In the genomic region with DNA sequence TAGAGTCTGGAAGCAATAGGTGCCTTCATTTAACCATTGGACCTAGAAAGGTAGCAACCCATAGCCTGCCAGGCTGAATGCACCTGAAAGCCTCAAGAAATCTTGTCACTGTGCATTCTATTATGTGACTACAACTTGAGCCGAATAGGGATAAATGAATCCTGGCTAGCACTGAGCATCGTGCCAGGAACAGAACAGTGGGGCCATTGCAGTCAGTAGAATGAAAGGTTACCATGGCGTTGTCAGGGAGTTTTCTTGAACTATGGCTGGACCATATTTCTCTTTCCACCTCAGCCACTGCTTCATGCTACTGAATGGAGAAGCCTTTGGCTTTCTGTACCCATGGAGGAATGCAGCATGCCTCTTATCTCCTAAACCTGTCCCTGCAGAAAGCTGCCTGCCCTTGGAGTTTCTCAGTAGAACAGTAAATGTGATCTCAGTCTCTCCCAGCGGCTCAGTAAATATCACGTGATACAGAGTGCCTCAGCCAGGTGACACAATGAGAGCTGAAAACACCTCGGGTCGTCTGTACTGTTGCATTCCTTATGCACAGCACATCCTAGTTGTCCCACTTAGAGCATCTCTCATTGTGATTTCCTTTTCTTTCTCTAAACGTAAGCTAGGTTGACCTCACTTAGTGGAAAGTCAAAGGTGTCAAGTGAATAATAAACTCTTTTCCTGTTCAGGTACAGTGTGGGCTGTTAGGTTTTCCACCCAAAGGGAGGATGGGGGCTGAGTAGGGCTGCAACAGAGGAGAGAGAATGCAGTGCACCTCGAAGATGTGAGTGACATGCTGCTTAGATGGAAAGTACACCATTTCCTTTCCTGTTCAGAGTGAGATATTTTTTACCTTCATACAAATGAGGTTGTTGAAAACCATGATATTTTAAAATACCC, we compare ENCODE assay signal across 1 cellular context.
TF ChIP-seq lines count a peak whose summit lies in the region.

No MANE protein-coding gene starts in this region.

TF ChIP-seq in WTC11, 78 proteins besides CTCF, POLR2A, EP300 and RAD21 (continued from another document):
- TF ChIP-seq, protein P1, sequence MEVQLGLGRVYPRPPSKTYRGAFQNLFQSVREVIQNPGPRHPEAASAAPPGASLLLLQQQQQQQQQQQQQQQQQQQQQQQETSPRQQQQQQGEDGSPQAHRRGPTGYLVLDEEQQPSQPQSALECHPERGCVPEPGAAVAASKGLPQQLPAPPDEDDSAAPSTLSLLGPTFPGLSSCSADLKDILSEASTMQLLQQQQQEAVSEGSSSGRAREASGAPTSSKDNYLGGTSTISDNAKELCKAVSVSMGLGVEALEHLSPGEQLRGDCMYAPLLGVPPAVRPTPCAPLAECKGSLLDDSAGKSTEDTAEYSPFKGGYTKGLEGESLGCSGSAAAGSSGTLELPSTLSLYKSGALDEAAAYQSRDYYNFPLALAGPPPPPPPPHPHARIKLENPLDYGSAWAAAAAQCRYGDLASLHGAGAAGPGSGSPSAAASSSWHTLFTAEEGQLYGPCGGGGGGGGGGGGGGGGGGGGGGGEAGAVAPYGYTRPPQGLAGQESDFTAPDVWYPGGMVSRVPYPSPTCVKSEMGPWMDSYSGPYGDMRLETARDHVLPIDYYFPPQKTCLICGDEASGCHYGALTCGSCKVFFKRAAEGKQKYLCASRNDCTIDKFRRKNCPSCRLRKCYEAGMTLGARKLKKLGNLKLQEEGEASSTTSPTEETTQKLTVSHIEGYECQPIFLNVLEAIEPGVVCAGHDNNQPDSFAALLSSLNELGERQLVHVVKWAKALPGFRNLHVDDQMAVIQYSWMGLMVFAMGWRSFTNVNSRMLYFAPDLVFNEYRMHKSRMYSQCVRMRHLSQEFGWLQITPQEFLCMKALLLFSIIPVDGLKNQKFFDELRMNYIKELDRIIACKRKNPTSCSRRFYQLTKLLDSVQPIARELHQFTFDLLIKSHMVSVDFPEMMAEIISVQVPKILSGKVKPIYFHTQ (CRISPR knock-in tag; IDR thresholded peaks at IDR 0.05): no peak
